In genomic region chr12:107761502-107761904, GRCh38 we compare ENCODE assay signal across 8 cellular contexts. TPM values are rescaled to one million over a fixed set of nuclear protein-coding genes. Genes with fewer than 3 reads are reported as not detected.
DNase-seq lines count a peak whose midpoint lies in the region; ATAC-seq and TF ChIP-seq lines count a peak whose summit lies in the region.

No MANE protein-coding gene starts in this region.

- DNase-seq in Right ventricle myocardium inferior (ENCODE audit: missing footprints) (no peak), cardiac septum (ENCODE audit: low spot score) (no peak), epithelial cell of proximal tubule (ENCODE audit: low read depth) (no peak), neural crest cell (ENCODE audit: low read depth, low spot score) (no peak)

- peaks cover 2% of the 10 kb centered on the region for H3K36me3 Mint-ChIP-seq in neural crest cell (ENCODE audit: low read depth)

- H3K4me3 Mint-ChIP-seq in neural crest cell: peak overlapping the region; percentile 91

- H3K27me3 Mint-ChIP-seq in neural crest cell (ENCODE audit: low read depth): peaks cover 35% of the 10 kb centered on the region

- TF ChIP-seq CTCF in epithelial cell of proximal tubule (conservative IDR thresholded peaks at IDR 0.05; ENCODE audit: low read depth, low read length): no peak
- no peak for TF ChIP-seq CTCF in neural crest cell (conservative IDR thresholded peaks at IDR 0.05)

- H3K9me3 Mint-ChIP-seq in neural crest cell: no peaks in the 10 kb centered on the region

- peak; percentile 5 for ATAC-seq in Right ventricle myocardium inferior
- peak; percentile 54 for ATAC-seq in SK-N-SH treated with all-trans-retinoic acid at 6 μM for 48 hours
- no peak for ATAC-seq in HG02763 (IDR thresholded peaks at IDR 0.05; ENCODE audit: unreplicated experiment)
- ATAC-seq in GM19463 (IDR thresholded peaks at IDR 0.05; ENCODE audit: unreplicated experiment): no peak
- no peak for ATAC-seq in GM18517 (IDR thresholded peaks at IDR 0.05; ENCODE audit: unreplicated experiment)

- peak overlapping the region; percentile 62 for H3K27ac Mint-ChIP-seq in neural crest cell (ENCODE audit: unreplicated experiment)

- peaks cover 28% of the 10 kb centered on the region for H3K4me1 Mint-ChIP-seq in neural crest cell

- peak overlapping the region; percentile 65 for H3K4me3 ChIP-seq in epithelial cell of proximal tubule (ENCODE audit: low read depth, low read length)

- intact Hi-C loops in Right ventricle myocardium inferior (cut with DNase I) (loop anchor here (5.0 to 10.0 kb wide), 3 partner anchors 74 to 753 kb away; partner anchors contain the start of genes FICD and PWP1), cardiac septum (cut with DNase I) (loop anchor here (5.0 kb wide), 1 partner anchor 74 kb away; the partner anchor contains the start of gene PWP1)

TF ChIP-seq in SK-N-SH treated with all-trans-retinoic acid at 6 μM for 48 hours, 23 proteins besides CTCF, POLR2A, EP300 and RAD21:
- TF ChIP-seq ZNF70 (CRISPR knock-in tag; IDR thresholded peaks at IDR 0.05) (no peak), ZFP30 (CRISPR knock-in tag; IDR thresholded peaks at IDR 0.05) (no peak), POU6F1 (CRISPR knock-in tag; IDR thresholded peaks at IDR 0.05; ENCODE audit: borderline replicate concordance, low read depth) (no peak), GLIS3 (CRISPR knock-in tag; IDR thresholded peaks at IDR 0.05) (no peak), OSR1 (CRISPR knock-in tag; IDR thresholded peaks at IDR 0.05) (no peak), BACH2 (CRISPR knock-in tag; IDR thresholded peaks at IDR 0.05; ENCODE audit: borderline replicate concordance) (no peak)

RNA-seq across cellular contexts. Expression of gene PRDM4, which starts 0.6 kb away (rescaled TPM):
- total RNA-seq in Right ventricle myocardium inferior (12.5 TPM), cardiac septum (13.2 TPM), epithelial cell of proximal tubule (22.8 and 34.1 TPM in 2 replicates), neural crest cell (30.0 and 37.4 TPM in 2 replicates)

RNA-seq across cellular contexts. Expression of gene ASCL4, which starts 13.0 kb away (rescaled TPM):
- not detected for total RNA-seq in Right ventricle myocardium inferior
- not detected for total RNA-seq in cardiac septum
- not detected in 2 replicates for total RNA-seq in epithelial cell of proximal tubule
- total RNA-seq in neural crest cell: not detected in 2 replicates

Comparison
In these comparisons a context has a peak if more than half of its experiments do, and no peak if none do; other contexts are left out.
1. ATAC-seq: peak in Right ventricle myocardium inferior (single experiment) and SK-N-SH treated with all-trans-retinoic acid at 6 μM for 48 hours (single experiment); none in HG02763 (single experiment), GM19463 (single experiment) and GM18517 (single experiment).